33 cellular contexts compared by ENCODE assay signal in the genomic region with DNA sequence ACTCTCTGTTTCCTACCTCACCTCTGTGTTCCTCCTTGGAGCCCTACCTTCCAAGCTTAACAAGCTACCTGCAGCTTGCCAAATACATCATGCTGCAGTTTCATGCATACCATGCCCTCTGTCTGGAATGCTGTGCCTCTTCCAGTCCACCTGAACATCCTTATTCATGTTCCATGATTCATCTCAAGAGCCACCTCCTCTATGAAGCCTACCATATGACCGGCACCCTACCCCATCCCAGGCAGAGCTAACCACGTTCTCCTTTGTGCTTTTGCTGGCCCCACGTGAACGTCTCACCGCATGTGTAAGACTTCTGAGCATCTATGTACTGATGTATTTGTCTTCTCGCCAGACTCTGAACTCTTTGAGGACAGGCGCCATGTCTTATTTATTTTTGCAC.
"Had no signal": no experiment of that assay in that cellular context is flagged by ENCODE, and none has a peak within 500 bp of the region (broad histone marks: within the 10 kb centered on the region; RNA-seq: fewer than 3 reads in every experiment).

No MANE protein-coding gene starts in this region.

- H3K9me3 ChIP-seq: colonic mucosa had no signal

- H3K4me3 Mint-ChIP-seq: activated CD4-positive, alpha-beta T cell treated with anti-CD3 and anti-CD28 coated beads for 36 hours; activated CD4-positive, alpha-beta T cell treated with anti-CD3 and anti-CD28 coated beads, Interleukin-2, amount 10 ng/mL, durations not matched to agents 24 days and 14 days; activated CD8-positive, alpha-beta T cell treated with anti-CD3 and anti-CD28 coated beads for 36 hours; activated naive CD8-positive, alpha-beta T cell treated with anti-CD3 and anti-CD28 coated beads, Interleukin-2, amount 50 U/mL, for 24 hours; activated T-cell treated with anti-CD3 and anti-CD28 coated beads, Interleukin-2, amount 50 U/mL, for 4 hours; activated T-helper 17 cell treated with anti-CD3 and anti-CD28 coated beads, Interleukin-2, amount 50 U/mL, for 72 hours; T-helper 17 cell; T-helper 2 cell treated with Interferon-gamma antibody and Interleukin-4, amounts not matched to agents 5 μg/mL and 100 μg/mL, for 36 hours had no signal

- H3K27ac Mint-ChIP-seq: activated CD4-positive, alpha-beta T cell treated with anti-CD3 and anti-CD28 coated beads for 36 hours; activated CD4-positive, alpha-beta T cell treated with anti-CD3 and anti-CD28 coated beads, Interleukin-2, amount 10 ng/mL, durations not matched to agents 24 days and 14 days; activated CD8-positive, alpha-beta T cell treated with anti-CD3 and anti-CD28 coated beads for 36 hours; activated naive CD4-positive, alpha-beta T cell treated with anti-CD3 and anti-CD28 coated beads, Interleukin-2, amount 50 U/mL, for 72 hours; activated naive CD8-positive, alpha-beta T cell treated with anti-CD3 and anti-CD28 coated beads, Interleukin-2, amount 50 U/mL, for 24 hours; activated T-helper 17 cell treated with anti-CD3 and anti-CD28 coated beads, Interleukin-2, amount 50 U/mL, for 72 hours; T-helper 17 cell; T-helper 2 cell treated with Interferon-gamma antibody and Interleukin-4, amounts not matched to agents 5 μg/mL and 100 μg/mL, for 36 hours had no signal

- H3K4me1 ChIP-seq: adrenal gland, body of pancreas, colonic mucosa, gastroesophageal sphincter, heart right ventricle had no signal

- H3K4me3 ChIP-seq: adrenal gland, body of pancreas, cardiac muscle cell, colonic mucosa, esophagus squamous epithelium, gastroesophageal sphincter, heart right ventricle had no signal

- ATAC-seq: activated CD4-positive, alpha-beta T cell treated with anti-CD3 and anti-CD28 coated beads for 36 hours; activated CD8-positive, alpha-beta T cell treated with anti-CD3 and anti-CD28 coated beads for 36 hours; activated naive CD4-positive, alpha-beta T cell treated with anti-CD3 and anti-CD28 coated beads, Interleukin-2, amount 50 U/mL, for 72 hours; activated naive CD8-positive, alpha-beta T cell treated with anti-CD3 and anti-CD28 coated beads, Interleukin-2, amount 50 U/mL, for 24 hours; activated T-cell treated with anti-CD3 and anti-CD28 coated beads, Interleukin-2, amount 50 U/mL, for 4 hours; activated T-helper 17 cell treated with anti-CD3 and anti-CD28 coated beads, Interleukin-2, amount 50 U/mL, for 72 hours; body of pancreas; gastroesophageal sphincter; heart right ventricle; T-helper 17 cell had no signal

- FAIRE-seq: endometrium, endothelial cell of umbilical vein had no signal

- DNase-seq: activated CD4-positive, alpha-beta T cell treated with anti-CD3 and anti-CD28 coated beads for 36 hours; activated CD4-positive, alpha-beta T cell treated with anti-CD3 and anti-CD28 coated beads, Interleukin-2, amount 10 ng/mL, durations not matched to agents 24 days and 14 days; activated CD4-positive, CD25-positive, alpha-beta regulatory T cell; activated CD4-positive, CD25-positive, alpha-beta regulatory T cell treated with anti-CD3 and anti-CD28 coated beads, Interleukin-2, amount 50 U/mL, for 72 hours; activated CD8-positive, alpha-beta memory T cell treated with anti-CD3 and anti-CD28 coated beads for 24 hours; activated CD8-positive, alpha-beta T cell treated with anti-CD3 and anti-CD28 coated beads for 36 hours; activated effector memory CD4-positive, alpha-beta T cell treated with Interleukin-2 at 50 U/mL for 16 hours; activated gamma-delta T cell treated with Interleukin-2 at 50 U/mL for 16 hours; activated naive CD4-positive, alpha-beta T cell treated with Interleukin-2 at 50 U/mL for 16 hours; activated naive CD8-positive, alpha-beta T cell treated with anti-CD3 and anti-CD28 coated beads, Interleukin-2, amount 50 U/mL, for 24 hours; activated T-cell treated with anti-CD3 and anti-CD28 coated beads, Interleukin-2, amount 50 U/mL, for 4 hours; adrenal gland; amygdala; aorta; body of pancreas; central memory CD4-positive, alpha-beta T cell; cerebellar nuclear complex; colonic mucosa; effector CD8-positive, alpha-beta T cell; esophagus squamous epithelium; foreskin melanocyte; heart right ventricle; T-helper 1 cell; T-helper 17 cell; T1000 had no signal

- H3K27ac ChIP-seq: adrenal gland, body of pancreas, cardiac muscle cell, colonic mucosa, epithelial cell of prostate, esophagus squamous epithelium, gastroesophageal sphincter, heart right ventricle had no signal

- H3K4me1 Mint-ChIP-seq: activated CD4-positive, alpha-beta T cell treated with anti-CD3 and anti-CD28 coated beads, Interleukin-2, amount 10 ng/mL, durations not matched to agents 24 days and 14 days; activated naive CD8-positive, alpha-beta T cell treated with anti-CD3 and anti-CD28 coated beads, Interleukin-2, amount 50 U/mL, for 24 hours; activated T-helper 17 cell treated with anti-CD3 and anti-CD28 coated beads, Interleukin-2, amount 50 U/mL, for 72 hours; T-helper 17 cell had no signal

- H3K36me3 ChIP-seq: adrenal gland, cardiac muscle cell, colonic mucosa, esophagus squamous epithelium, gastroesophageal sphincter, heart right ventricle had no signal
